1 cellular context compared by ENCODE assay signal in genomic region chr6:164911873-164912580, GRCh38.
TF ChIP-seq lines count a peak whose summit lies in the region.

No MANE protein-coding gene starts in this region.

TF ChIP-seq in GM23338, 12 proteins besides CTCF, POLR2A, EP300 and RAD21 (continued from another document):
- TF ChIP-seq, protein P1, sequence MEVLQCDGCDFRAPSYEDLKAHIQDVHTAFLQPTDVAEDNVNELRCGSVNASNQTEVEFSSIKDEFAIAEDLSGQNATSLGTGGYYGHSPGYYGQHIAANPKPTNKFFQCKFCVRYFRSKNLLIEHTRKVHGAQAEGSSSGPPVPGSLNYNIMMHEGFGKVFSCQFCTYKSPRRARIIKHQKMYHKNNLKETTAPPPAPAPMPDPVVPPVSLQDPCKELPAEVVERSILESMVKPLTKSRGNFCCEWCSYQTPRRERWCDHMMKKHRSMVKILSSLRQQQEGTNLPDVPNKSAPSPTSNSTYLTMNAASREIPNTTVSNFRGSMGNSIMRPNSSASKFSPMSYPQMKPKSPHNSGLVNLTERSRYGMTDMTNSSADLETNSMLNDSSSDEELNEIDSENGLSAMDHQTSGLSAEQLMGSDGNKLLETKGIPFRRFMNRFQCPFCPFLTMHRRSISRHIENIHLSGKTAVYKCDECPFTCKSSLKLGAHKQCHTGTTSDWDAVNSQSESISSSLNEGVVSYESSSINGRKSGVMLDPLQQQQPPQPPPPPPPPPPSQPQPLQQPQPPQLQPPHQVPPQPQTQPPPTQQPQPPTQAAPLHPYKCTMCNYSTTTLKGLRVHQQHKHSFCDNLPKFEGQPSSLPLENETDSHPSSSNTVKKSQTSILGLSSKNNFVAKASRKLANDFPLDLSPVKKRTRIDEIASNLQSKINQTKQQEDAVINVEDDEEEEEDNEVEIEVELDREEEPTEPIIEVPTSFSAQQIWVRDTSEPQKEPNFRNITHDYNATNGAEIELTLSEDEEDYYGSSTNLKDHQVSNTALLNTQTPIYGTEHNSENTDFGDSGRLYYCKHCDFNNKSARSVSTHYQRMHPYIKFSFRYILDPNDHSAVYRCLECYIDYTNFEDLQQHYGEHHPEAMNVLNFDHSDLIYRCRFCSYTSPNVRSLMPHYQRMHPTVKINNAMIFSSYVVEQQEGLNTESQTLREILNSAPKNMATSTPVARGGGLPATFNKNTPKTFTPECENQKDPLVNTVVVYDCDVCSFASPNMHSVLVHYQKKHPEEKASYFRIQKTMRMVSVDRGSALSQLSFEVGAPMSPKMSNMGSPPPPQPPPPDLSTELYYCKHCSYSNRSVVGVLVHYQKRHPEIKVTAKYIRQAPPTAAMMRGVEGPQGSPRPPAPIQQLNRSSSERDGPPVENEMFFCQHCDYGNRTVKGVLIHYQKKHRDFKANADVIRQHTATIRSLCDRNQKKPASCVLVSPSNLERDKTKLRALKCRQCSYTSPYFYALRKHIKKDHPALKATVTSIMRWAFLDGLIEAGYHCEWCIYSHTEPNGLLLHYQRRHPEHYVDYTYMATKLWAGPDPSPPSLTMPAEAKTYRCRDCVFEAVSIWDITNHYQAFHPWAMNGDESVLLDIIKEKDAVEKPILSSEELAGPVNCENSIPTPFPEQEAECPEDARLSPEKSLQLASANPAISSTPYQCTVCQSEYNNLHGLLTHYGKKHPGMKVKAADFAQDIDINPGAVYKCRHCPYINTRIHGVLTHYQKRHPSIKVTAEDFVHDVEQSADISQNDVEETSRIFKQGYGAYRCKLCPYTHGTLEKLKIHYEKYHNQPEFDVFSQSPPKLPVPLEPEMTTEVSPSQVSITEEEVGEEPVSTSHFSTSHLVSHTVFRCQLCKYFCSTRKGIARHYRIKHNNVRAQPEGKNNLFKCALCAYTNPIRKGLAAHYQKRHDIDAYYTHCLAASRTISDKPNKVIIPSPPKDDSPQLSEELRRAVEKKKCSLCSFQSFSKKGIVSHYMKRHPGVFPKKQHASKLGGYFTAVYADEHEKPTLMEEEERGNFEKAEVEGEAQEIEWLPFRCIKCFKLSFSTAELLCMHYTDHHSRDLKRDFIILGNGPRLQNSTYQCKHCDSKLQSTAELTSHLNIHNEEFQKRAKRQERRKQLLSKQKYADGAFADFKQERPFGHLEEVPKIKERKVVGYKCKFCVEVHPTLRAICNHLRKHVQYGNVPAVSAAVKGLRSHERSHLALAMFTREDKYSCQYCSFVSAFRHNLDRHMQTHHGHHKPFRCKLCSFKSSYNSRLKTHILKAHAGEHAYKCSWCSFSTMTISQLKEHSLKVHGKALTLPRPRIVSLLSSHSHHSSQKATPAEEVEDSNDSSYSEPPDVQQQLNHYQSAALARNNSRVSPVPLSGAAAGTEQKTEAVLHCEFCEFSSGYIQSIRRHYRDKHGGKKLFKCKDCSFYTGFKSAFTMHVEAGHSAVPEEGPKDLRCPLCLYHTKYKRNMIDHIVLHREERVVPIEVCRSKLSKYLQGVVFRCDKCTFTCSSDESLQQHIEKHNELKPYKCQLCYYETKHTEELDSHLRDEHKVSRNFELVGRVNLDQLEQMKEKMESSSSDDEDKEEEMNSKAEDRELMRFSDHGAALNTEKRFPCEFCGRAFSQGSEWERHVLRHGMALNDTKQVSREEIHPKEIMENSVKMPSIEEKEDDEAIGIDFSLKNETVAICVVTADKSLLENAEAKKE (CRISPR knock-in tag; IDR thresholded peaks at IDR 0.05), result no peak
- TF ChIP-seq NANOG (IDR thresholded peaks at IDR 0.05; ENCODE audit: borderline replicate concordance) (no peak), EZH2 (IDR thresholded peaks at IDR 0.05; ENCODE audit: low read depth, unreplicated experiment) (no peak), ZNF331 (CRISPR knock-in tag; IDR thresholded peaks at IDR 0.05; ENCODE audit: low read depth) (no peak), EZH2phosphoT487 (IDR thresholded peaks at IDR 0.05; ENCODE audit: unreplicated experiment) (no peak), POLR2AphosphoS5 (IDR thresholded peaks at IDR 0.05; ENCODE audit: low read depth) (no peak), STAT1 (IDR thresholded peaks at IDR 0.05; ENCODE audit: unreplicated experiment) (no peak), ETS1 (IDR thresholded peaks at IDR 0.05) (no peak), ZNF114 (CRISPR knock-in tag; IDR thresholded peaks at IDR 0.05) (no peak)
- TF ChIP-seq, protein P2, sequence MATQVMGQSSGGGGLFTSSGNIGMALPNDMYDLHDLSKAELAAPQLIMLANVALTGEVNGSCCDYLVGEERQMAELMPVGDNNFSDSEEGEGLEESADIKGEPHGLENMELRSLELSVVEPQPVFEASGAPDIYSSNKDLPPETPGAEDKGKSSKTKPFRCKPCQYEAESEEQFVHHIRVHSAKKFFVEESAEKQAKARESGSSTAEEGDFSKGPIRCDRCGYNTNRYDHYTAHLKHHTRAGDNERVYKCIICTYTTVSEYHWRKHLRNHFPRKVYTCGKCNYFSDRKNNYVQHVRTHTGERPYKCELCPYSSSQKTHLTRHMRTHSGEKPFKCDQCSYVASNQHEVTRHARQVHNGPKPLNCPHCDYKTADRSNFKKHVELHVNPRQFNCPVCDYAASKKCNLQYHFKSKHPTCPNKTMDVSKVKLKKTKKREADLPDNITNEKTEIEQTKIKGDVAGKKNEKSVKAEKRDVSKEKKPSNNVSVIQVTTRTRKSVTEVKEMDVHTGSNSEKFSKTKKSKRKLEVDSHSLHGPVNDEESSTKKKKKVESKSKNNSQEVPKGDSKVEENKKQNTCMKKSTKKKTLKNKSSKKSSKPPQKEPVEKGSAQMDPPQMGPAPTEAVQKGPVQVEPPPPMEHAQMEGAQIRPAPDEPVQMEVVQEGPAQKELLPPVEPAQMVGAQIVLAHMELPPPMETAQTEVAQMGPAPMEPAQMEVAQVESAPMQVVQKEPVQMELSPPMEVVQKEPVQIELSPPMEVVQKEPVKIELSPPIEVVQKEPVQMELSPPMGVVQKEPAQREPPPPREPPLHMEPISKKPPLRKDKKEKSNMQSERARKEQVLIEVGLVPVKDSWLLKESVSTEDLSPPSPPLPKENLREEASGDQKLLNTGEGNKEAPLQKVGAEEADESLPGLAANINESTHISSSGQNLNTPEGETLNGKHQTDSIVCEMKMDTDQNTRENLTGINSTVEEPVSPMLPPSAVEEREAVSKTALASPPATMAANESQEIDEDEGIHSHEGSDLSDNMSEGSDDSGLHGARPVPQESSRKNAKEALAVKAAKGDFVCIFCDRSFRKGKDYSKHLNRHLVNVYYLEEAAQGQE (IDR thresholded peaks at IDR 0.05; ENCODE audit: unreplicated experiment), result no peak
